1 cellular context compared by ENCODE assay signal in genomic region chr18:3451166-3451988, GRCh38.
TF ChIP-seq lines count a peak whose summit lies in the region.

No MANE protein-coding gene starts in this region.

TF ChIP-seq in HEK293, 187 proteins besides CTCF, POLR2A, EP300 and RAD21 (continued from another document):
- TF ChIP-seq, protein P1, sequence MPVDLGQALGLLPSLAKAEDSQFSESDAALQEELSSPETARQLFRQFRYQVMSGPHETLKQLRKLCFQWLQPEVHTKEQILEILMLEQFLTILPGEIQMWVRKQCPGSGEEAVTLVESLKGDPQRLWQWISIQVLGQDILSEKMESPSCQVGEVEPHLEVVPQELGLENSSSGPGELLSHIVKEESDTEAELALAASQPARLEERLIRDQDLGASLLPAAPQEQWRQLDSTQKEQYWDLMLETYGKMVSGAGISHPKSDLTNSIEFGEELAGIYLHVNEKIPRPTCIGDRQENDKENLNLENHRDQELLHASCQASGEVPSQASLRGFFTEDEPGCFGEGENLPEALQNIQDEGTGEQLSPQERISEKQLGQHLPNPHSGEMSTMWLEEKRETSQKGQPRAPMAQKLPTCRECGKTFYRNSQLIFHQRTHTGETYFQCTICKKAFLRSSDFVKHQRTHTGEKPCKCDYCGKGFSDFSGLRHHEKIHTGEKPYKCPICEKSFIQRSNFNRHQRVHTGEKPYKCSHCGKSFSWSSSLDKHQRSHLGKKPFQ (tag by site-specific recombination; IDR thresholded peaks at IDR 0.05) = peak; percentile 45; the same call in 1 of the 2 replicates
- peak; percentile 78 for TF ChIP-seq FEZF1 (tag by site-specific recombination; IDR thresholded peaks at IDR 0.05)
- TF ChIP-seq, protein P2, sequence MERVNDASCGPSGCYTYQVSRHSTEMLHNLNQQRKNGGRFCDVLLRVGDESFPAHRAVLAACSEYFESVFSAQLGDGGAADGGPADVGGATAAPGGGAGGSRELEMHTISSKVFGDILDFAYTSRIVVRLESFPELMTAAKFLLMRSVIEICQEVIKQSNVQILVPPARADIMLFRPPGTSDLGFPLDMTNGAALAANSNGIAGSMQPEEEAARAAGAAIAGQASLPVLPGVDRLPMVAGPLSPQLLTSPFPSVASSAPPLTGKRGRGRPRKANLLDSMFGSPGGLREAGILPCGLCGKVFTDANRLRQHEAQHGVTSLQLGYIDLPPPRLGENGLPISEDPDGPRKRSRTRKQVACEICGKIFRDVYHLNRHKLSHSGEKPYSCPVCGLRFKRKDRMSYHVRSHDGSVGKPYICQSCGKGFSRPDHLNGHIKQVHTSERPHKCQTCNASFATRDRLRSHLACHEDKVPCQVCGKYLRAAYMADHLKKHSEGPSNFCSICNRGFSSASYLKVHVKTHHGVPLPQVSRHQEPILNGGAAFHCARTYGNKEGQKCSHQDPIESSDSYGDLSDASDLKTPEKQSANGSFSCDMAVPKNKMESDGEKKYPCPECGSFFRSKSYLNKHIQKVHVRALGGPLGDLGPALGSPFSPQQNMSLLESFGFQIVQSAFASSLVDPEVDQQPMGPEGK (tag by site-specific recombination; IDR thresholded peaks at IDR 0.05) = peak; percentile 43
- peak; percentile 82 for TF ChIP-seq ZNF335 (tag by site-specific recombination; conservative IDR thresholded peaks at IDR 0.05)
- TF ChIP-seq ZEB2 (tag by site-specific recombination; IDR thresholded peaks at IDR 0.05) = peak; percentile 50
TF ChIP-seq in HEK293: peak in this region for 35.
